ENCODE assay signal across 8 cellular contexts in the genomic region with DNA sequence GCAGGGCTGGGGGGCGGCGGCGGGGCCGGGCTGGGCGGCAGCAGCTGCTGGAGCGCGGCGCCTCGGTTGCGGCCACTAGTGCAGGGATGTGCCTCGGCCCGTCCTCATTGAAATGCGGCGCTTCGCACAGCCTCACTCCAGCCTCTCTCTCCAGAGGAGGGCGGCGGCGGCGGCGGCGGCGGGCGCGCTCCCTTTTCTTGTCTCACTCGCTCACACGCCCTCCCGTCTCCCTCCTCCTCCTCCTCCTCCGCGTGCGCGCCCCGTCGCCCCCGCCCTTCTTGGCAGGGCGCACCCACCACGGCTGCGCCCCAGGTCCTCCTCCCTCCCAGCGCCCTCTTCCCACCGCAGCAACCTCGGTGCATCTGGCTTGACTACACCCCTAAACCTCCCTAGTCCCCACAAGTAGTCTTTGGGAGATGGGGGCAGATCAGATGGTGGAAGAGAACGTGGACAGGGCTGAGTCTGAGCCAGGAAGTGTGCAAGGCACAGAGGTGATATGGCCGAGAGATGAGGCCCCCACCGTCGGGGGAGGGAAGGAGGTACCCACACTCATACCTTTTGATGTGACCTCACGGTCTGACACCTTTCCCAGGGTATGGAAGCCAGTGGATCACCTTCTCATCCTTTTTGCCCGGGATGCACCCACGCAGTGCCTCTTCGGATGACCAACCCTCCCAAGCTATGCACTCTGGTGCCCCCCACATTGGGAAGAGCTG. TPM values are rescaled to one million over a fixed set of nuclear protein-coding genes. Genes with fewer than 3 reads are reported as not detected.
DNase-seq lines count a peak whose midpoint lies in the region; ATAC-seq, FAIRE-seq and TF ChIP-seq lines count a peak whose summit lies in the region.

Gene DCLK1, minus strand, starts transcription at position 168 of the 716 bp plus-strand sequence.

- peaks cover 50% of the 10 kb centered on the region for H3K27me3 Mint-ChIP-seq in neural crest cell (ENCODE audit: low read depth)
- H3K27me3 Mint-ChIP-seq in activated CD4-positive, alpha-beta memory T cell treated with anti-CD3 and anti-CD28 coated beads for 36 hours = peaks cover 22% of the 10 kb centered on the region

- BruUV-seq in PC-9 (replicated peaks; lab: Mats Ljungman, UMichigan) = no TSS peak

- H3F3A ChIP-seq in PC-9 (ENCODE audit: insufficient read depth, low read depth) = no peaks in the 10 kb centered on the region

- CTCF ChIA-PET in PC-9 (lab: Charles Lee) = no interaction called here
- CTCF ChIA-PET in activated CD4-positive, alpha-beta memory T cell treated with anti-CD3 and anti-CD28 coated beads for 36 hours (lab: Charles Lee) = no interaction called here

- H3K9me2 ChIP-seq in PC-9 (ENCODE audit: insufficient read depth) = no peaks in the 10 kb centered on the region

- TF ChIP-seq CTCF in PC-9 (conservative IDR thresholded peaks at IDR 0.05) (no peak), fibroblast of lung (conservative IDR thresholded peaks at IDR 0.05 in 1 of 2, IDR thresholded peaks at IDR 0.05 in 1 of 2; ENCODE audit: low read depth in 1 of 2, low read length in 2 of 2) (no peak), neural crest cell (conservative IDR thresholded peaks at IDR 0.05) (no peak)

- H3K27me3 ChIP-seq in PC-9 (ENCODE audit: insufficient read depth, low read depth) (peaks cover 25% of the 10 kb centered on the region), fibroblast of lung (ENCODE audit: control insufficient read depth, insufficient read depth, low read length) (peaks cover 9% of the 10 kb centered on the region)

- H3K27ac ChIP-seq in PC-9 (no peak within 1 kb of the TSS), fibroblast of lung (ENCODE audit: insufficient read depth, low read length) (no peak within 1 kb of the TSS)

- H2AFZ ChIP-seq in PC-9 = peak within 1 kb of the TSS; percentile 69; the same call in 1 of the 2 replicates
- H2AFZ ChIP-seq in fibroblast of lung (ENCODE audit: low read length) = peak within 1 kb of the TSS; percentile 38

- H3K9ac ChIP-seq in fibroblast of lung (ENCODE audit: insufficient read depth, low read length) = no peak within 1 kb of the TSS

- peak within 1 kb of the TSS; percentile 70 for H3K27ac Mint-ChIP-seq in neural crest cell (ENCODE audit: unreplicated experiment)
- no peak within 1 kb of the TSS for H3K27ac Mint-ChIP-seq in activated CD4-positive, alpha-beta memory T cell treated with anti-CD3 and anti-CD28 coated beads for 36 hours

- H3K4me3 Mint-ChIP-seq in neural crest cell = peak within 1 kb of the TSS; percentile 96
- H3K4me3 Mint-ChIP-seq in activated CD4-positive, alpha-beta memory T cell treated with anti-CD3 and anti-CD28 coated beads for 36 hours = no peak within 1 kb of the TSS

- H3K9me3 Mint-ChIP-seq in neural crest cell = no peaks in the 10 kb centered on the region
- no peaks in the 10 kb centered on the region for H3K9me3 Mint-ChIP-seq in activated CD4-positive, alpha-beta memory T cell treated with anti-CD3 and anti-CD28 coated beads for 36 hours

- peak; percentile 74 for DNase-seq in ELF-1 (ENCODE audit: low read depth, low spot score)
- peak in 1 of 2 experiments; percentile 31 for DNase-seq in PC-9
- DNase-seq in fibroblast of lung (ENCODE audit: low read depth in 2 of 2) = peak; percentile 31 to 43
- DNase-seq in neural crest cell (ENCODE audit: low read depth, low spot score) = peak; percentile 60
- no peak for DNase-seq in GM12892 (ENCODE audit: insufficient read length)
- no peak for DNase-seq in activated CD4-positive, alpha-beta memory T cell treated with anti-CD3 and anti-CD28 coated beads for 36 hours
- DNase-seq in 8988T = no peak

- no peaks in the 10 kb centered on the region for H3K36me3 Mint-ChIP-seq in neural crest cell (ENCODE audit: low read depth)
- no peaks in the 10 kb centered on the region for H3K36me3 Mint-ChIP-seq in activated CD4-positive, alpha-beta memory T cell treated with anti-CD3 and anti-CD28 coated beads for 36 hours

- H3K36me3 ChIP-seq in PC-9 (ENCODE audit: low read depth) (no peaks in the 10 kb centered on the region), fibroblast of lung (ENCODE audit: control insufficient read depth, insufficient read depth, low read length) (no peaks in the 10 kb centered on the region)

- no peaks in the 10 kb centered on the region for H3K4me1 ChIP-seq in PC-9 (replicated peaks; ENCODE audit: insufficient read depth)
- H3K4me1 ChIP-seq in fibroblast of lung (ENCODE audit: control insufficient read depth, extremely low read depth, insufficient read depth, low read length) = no peaks in the 10 kb centered on the region

- H4K20me1 ChIP-seq in PC-9 (ENCODE audit: insufficient read depth) (no peaks in the 10 kb centered on the region), fibroblast of lung (ENCODE audit: control insufficient read depth, extremely low read depth, insufficient read depth, low read length) (no peaks in the 10 kb centered on the region)

- H3K4me2 ChIP-seq in PC-9 (peak within 1 kb of the TSS; percentile 78), fibroblast of lung (ENCODE audit: extremely low read depth, insufficient read depth, low read length) (peak within 1 kb of the TSS; percentile 73)

- intact Hi-C loops in PC-9 (cut with micrococcal nuclease; ENCODE audit: unreplicated experiment) = no loop called here
- intact Hi-C loops in activated CD4-positive, alpha-beta memory T cell treated with anti-CD3 and anti-CD28 coated beads for 36 hours (cut with micrococcal nuclease) = no loop called here

- H3K79me2 ChIP-seq in PC-9 (ENCODE audit: low read depth) = no peaks in the 10 kb centered on the region
- no peaks in the 10 kb centered on the region for H3K79me2 ChIP-seq in fibroblast of lung (ENCODE audit: control insufficient read depth, insufficient read depth, low read length)

- POLR2A ChIA-PET in PC-9 (lab: Charles Lee; ENCODE audit: unreplicated experiment) = no interaction called here
- POLR2A ChIA-PET in activated CD4-positive, alpha-beta memory T cell treated with anti-CD3 and anti-CD28 coated beads for 36 hours (lab: Charles Lee) = no interaction called here

- H3K4me3 ChIP-seq in PC-9 (peak within 1 kb of the TSS; percentile 54; the same call in 1 of the 2 replicates), fibroblast of lung (replicated peaks in 1 of 4; ENCODE audit: control extremely low read depth in 1 of 4, insufficient read depth in 1 of 4, low read depth in 3 of 4, low read length in 4 of 4) (peak within 1 kb of the TSS; percentile 27 to 68 (median 36))

- no peak for FAIRE-seq in GM12892 (lab: Jason Lieb, UNC)

- no peak for TF ChIP-seq POLR2A in GM12892 (IDR thresholded peaks at IDR 0.05; ENCODE audit: low read depth, low read length)

- ATAC-seq in GM19397 (IDR thresholded peaks at IDR 0.05; ENCODE audit: unreplicated experiment) = no peak

- H3K9me3 ChIP-seq in PC-9 (ENCODE audit: insufficient read depth, low read depth) = no peaks in the 10 kb centered on the region
- H3K9me3 ChIP-seq in fibroblast of lung (ENCODE audit: control insufficient read depth, insufficient read depth, low read depth, low read length) = no peaks in the 10 kb centered on the region

- H3K4me1 Mint-ChIP-seq in neural crest cell = peaks cover 9% of the 10 kb centered on the region
- no peaks in the 10 kb centered on the region for H3K4me1 Mint-ChIP-seq in activated CD4-positive, alpha-beta memory T cell treated with anti-CD3 and anti-CD28 coated beads for 36 hours (ENCODE audit: low read depth)

RNA-seq across cellular contexts. Expression of gene DCLK1, which starts in this region (rescaled TPM):
- 1.3 and 1.4 TPM in 2 replicates for total RNA-seq in PC-9 (2021)
- 6.3 and 14.4 TPM in 2 replicates for total RNA-seq in fibroblast of lung
- polyA plus RNA-seq in fibroblast of lung = 0.56 and 2.9 TPM in 2 replicates
- 0.38 and 2.4 TPM in 2 replicates for polyA plus RNA-seq in fibroblast of lung (2012)
- polyA minus RNA-seq in fibroblast of lung (ENCODE audit: low replicate concordance) = 0.94 and 5.1 TPM in 2 replicates
- total RNA-seq in neural crest cell = 20.0 and 22.4 TPM in 2 replicates
- not detected for polyA plus RNA-seq in GM12892 (2012; ENCODE audit: missing spikeins)
- total RNA-seq in activated CD4-positive, alpha-beta memory T cell treated with anti-CD3 and anti-CD28 coated beads for 36 hours = not detected

Comparison
In these comparisons a context has a peak if more than half of its experiments do, and no peak if none do; other contexts are left out.
1. DNase-seq: peak in ELF-1 (single experiment), fibroblast of lung (2 of 2) and neural crest cell (single experiment); none in GM12892 (single experiment), activated CD4-positive, alpha-beta memory T cell treated with anti-CD3 and anti-CD28 coated beads for 36 hours (single experiment) and 8988T (single experiment).